Comparison of ENCODE assay signal across 33 cellular contexts in the genomic region with DNA sequence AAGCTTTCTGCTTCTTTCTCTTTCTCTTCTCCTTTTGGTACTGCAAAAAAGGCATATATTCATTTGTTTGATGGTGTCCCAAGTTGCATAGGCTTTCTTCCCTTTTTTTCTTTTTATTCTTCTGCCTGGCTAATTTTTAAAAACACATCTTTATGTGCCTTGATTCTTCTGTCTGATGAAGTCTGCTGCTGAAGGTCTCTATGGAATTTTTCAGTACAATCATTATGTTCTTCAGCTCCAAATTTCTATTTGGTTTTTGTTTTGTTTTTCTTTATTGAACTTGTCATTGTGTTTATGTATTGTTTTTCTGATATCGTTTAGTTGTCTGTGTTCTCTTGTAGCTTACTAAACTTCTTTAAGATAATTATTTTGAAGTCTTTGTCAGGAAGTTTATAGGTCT.
"Had no signal": no experiment of that assay in that cellular context is flagged by ENCODE, and none has a peak within 500 bp of the region (broad histone marks: within the 10 kb centered on the region; RNA-seq: fewer than 3 reads in every experiment).

No MANE protein-coding gene starts in this region.

- H3K27ac Mint-ChIP-seq: activated CD4-positive, alpha-beta memory T cell treated with anti-CD3 and anti-CD28 coated beads, Interleukin-2, amount 10 ng/mL, durations not matched to agents 7 days and 5 days; activated CD4-positive, alpha-beta T cell treated with anti-CD3 and anti-CD28 coated beads for 36 hours; activated CD8-positive, alpha-beta memory T cell treated with anti-CD3 and anti-CD28 coated beads, Interleukin-2, amount 10 ng/mL, durations not matched to agents 7 days and 5 days; activated naive CD4-positive, alpha-beta T cell treated with anti-CD3 and anti-CD28 coated beads, Interleukin-2, amount 10 ng/mL, durations not matched to agents 7 days and 5 days; activated naive CD8-positive, alpha-beta T cell; IgD-negative memory B cell; T-helper 2 cell treated with Interferon-gamma antibody and Interleukin-4, amounts not matched to agents 5 μg/mL and 100 μg/mL, for 36 hours; WTC11 had no signal

- H3K36me3 ChIP-seq: ascending aorta, cardiac muscle cell, MG63, Peyer's patch had no signal

- H3K4me3 Mint-ChIP-seq: activated CD4-positive, alpha-beta memory T cell treated with anti-CD3 and anti-CD28 coated beads, Interleukin-2, amount 10 ng/mL, durations not matched to agents 7 days and 5 days; activated CD4-positive, alpha-beta T cell treated with anti-CD3 and anti-CD28 coated beads for 36 hours; activated CD8-positive, alpha-beta memory T cell treated with anti-CD3 and anti-CD28 coated beads, Interleukin-2, amount 10 ng/mL, durations not matched to agents 7 days and 5 days; activated naive CD4-positive, alpha-beta T cell treated with anti-CD3 and anti-CD28 coated beads, Interleukin-2, amount 10 ng/mL, durations not matched to agents 7 days and 5 days; activated naive CD8-positive, alpha-beta T cell; IgD-negative memory B cell; T-helper 2 cell treated with Interferon-gamma antibody and Interleukin-4, amounts not matched to agents 5 μg/mL and 100 μg/mL, for 36 hours; WTC11 had no signal

- H3K36me3 Mint-ChIP-seq: activated naive CD4-positive, alpha-beta T cell treated with anti-CD3 and anti-CD28 coated beads, Interleukin-2, amount 10 ng/mL, durations not matched to agents 7 days and 5 days had no signal

- DNase-seq: activated CD4-positive, alpha-beta memory T cell treated with anti-CD3 and anti-CD28 coated beads, Interleukin-2, amount 10 ng/mL, durations not matched to agents 7 days and 5 days; activated CD4-positive, alpha-beta T cell treated with anti-CD3 and anti-CD28 coated beads for 36 hours; activated CD4-positive, alpha-beta T cell treated with anti-CD3 and anti-CD28 coated beads, Interleukin-2, amount 50 U/mL, for 1 hour; activated CD8-positive, alpha-beta memory T cell treated with anti-CD3 and anti-CD28 coated beads for 24 hours; activated CD8-positive, alpha-beta memory T cell treated with anti-CD3 and anti-CD28 coated beads, Interleukin-2, amount 10 ng/mL, durations not matched to agents 7 days and 5 days; activated CD8-positive, alpha-beta memory T cell treated with anti-CD3 and anti-CD28 coated beads, Interleukin-2, amount 50 U/mL, for 48 hours; activated effector memory CD4-positive, alpha-beta T cell treated with Interleukin-2 at 50 U/mL for 16 hours; activated naive CD4-positive, alpha-beta T cell treated with anti-CD3 and anti-CD28 coated beads, Interleukin-2, amount 10 ng/mL, durations not matched to agents 7 days and 5 days; activated T-cell treated with anti-CD3 and anti-CD28 coated beads, Interleukin-2, amount 50 U/mL, for 48 hours; amygdala; cerebellar nuclear complex; Kasumi-1; KG1; MG63; NCI-H1092; NCI-H1436 treated with DMSO at 0.1 percent for 48 hours; NCI-H1694 treated with DMSO at 0.1 percent for 48 hours; NCI-H2029; NCI-H345; NCI-H524 treated with DMSO at 0.1 percent for 48 hours; NK-92 treated with Interleukin-12 subunit alpha and Interleukin-12 subunit beta, amount 100 ng/mL, for 24 hours; PC-3; Peyer's patch; RPMI8226; SHP77 treated with DMSO at 0.1 percent for 48 hours; SW 1271 had no signal

- H3K4me3 ChIP-seq: ascending aorta, cardiac muscle cell, MG63, Peyer's patch had no signal

- H3K27ac ChIP-seq: ascending aorta, cardiac muscle cell, Peyer's patch had no signal

- H3K4me1 ChIP-seq: ascending aorta, Peyer's patch had no signal

- H3K27me3 Mint-ChIP-seq: activated CD4-positive, alpha-beta T cell treated with anti-CD3 and anti-CD28 coated beads for 36 hours; activated naive CD4-positive, alpha-beta T cell treated with anti-CD3 and anti-CD28 coated beads, Interleukin-2, amount 10 ng/mL, durations not matched to agents 7 days and 5 days; activated naive CD8-positive, alpha-beta T cell had no signal

- H3K4me1 Mint-ChIP-seq: activated CD4-positive, alpha-beta T cell treated with anti-CD3 and anti-CD28 coated beads for 36 hours had no signal

- ATAC-seq: activated CD4-positive, alpha-beta T cell treated with anti-CD3 and anti-CD28 coated beads for 36 hours; activated CD4-positive, CD25-positive, alpha-beta regulatory T cell treated with anti-CD3 and anti-CD28 coated beads, Interleukin-2, amount 50 U/mL, for 24 hours; activated CD8-positive, alpha-beta memory T cell treated with anti-CD3 and anti-CD28 coated beads, Interleukin-2, amount 10 ng/mL, durations not matched to agents 7 days and 5 days; PC-3; WTC11 had no signal

- H3K27me3 ChIP-seq: ascending aorta, cardiac muscle cell, MG63, Peyer's patch had no signal
